ENCODE assay signal across 9 cellular contexts in the genomic region with DNA sequence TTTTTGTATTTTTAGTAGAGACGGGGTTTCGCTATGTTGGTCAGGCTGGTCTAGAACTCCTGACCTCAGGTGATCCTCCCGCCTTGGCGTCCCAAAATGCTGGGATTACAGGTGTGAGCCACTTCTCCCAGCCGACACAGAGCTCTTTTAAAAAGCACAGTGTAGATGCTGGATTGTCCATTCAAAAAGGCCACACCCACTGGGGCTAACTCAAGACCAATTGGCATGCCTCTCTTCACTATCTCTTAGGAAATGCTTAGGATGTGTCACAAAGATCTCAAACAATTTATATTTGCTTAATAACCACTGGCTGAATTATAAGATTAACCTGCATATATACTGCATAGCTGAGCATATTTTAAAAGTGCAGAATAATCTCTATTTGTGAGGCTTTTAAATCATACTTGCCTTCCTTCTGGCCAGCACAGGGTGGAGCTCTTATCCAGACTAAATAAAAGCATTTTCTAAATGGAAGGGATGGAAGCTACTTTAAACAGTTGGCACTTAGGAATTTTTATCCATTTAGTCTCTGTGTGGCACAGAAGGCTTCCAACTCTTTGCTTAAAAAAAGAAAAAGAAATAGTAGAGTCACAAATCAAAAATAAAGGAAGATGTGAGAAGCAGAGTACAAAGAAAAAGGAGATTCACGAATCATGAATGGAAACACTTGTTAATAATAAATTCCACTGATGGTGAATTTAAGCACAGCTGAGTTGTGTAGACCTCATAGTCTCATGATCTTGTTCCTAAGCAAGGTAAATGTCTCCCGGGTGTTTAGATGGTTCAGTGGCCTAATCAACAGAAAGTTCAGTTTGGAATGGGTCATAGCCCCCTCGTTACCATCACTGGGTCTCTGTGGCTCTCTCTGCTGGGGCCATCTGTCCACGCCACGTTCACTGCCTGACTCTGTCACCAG. TPM values are rescaled to one million over a fixed set of nuclear protein-coding genes. Genes with fewer than 3 reads are reported as not detected.
DNase-seq lines count a peak whose midpoint lies in the region; ATAC-seq and TF ChIP-seq lines count a peak whose summit lies in the region.
"Had no signal": no experiment of that assay in that cellular context is flagged by ENCODE, and none has a peak within 500 bp of the region (broad histone marks: within the 10 kb centered on the region; RNA-seq: fewer than 3 reads in every experiment).

No MANE protein-coding gene starts in this region.

- CTCF ChIA-PET in activated CD4-positive, alpha-beta T cell treated with anti-CD3 and anti-CD28 coated beads, Interleukin-2, amount 10 ng/mL, durations not matched to agents 7 days and 5 days (lab: Charles Lee), result interaction anchor here (1.0 kb wide), 1 partner anchor 29 kb away, joined by 3 read pairs; no protein-coding TSS in a partner anchor

- H3K4me1 ChIP-seq in gastroesophageal sphincter, result peaks cover 0 to 7% (median 0%) of the 10 kb centered on the region in 3 donors

- peak overlapping the region; percentile 10 for H3K27ac Mint-ChIP-seq in activated CD4-positive, alpha-beta T cell treated with anti-CD3 and anti-CD28 coated beads, Interleukin-2, amount 10 ng/mL, durations not matched to agents 7 days and 5 days
- H3K27ac Mint-ChIP-seq in progenitor cell of endocrine pancreas, result no peak overlapping the region

- no peaks in the 10 kb centered on the region for H3K36me3 Mint-ChIP-seq in activated CD4-positive, alpha-beta T cell treated with anti-CD3 and anti-CD28 coated beads, Interleukin-2, amount 10 ng/mL, durations not matched to agents 7 days and 5 days (ENCODE audit: low read depth)
- no peaks in the 10 kb centered on the region for H3K36me3 Mint-ChIP-seq in progenitor cell of endocrine pancreas (ENCODE audit: insufficient read depth)

- no peak overlapping the region for H3K4me3 Mint-ChIP-seq in activated CD4-positive, alpha-beta T cell treated with anti-CD3 and anti-CD28 coated beads, Interleukin-2, amount 10 ng/mL, durations not matched to agents 7 days and 5 days
- H3K4me3 Mint-ChIP-seq in progenitor cell of endocrine pancreas (ENCODE audit: low read depth), result no peak overlapping the region

- no peaks in the 10 kb centered on the region for H3K36me3 ChIP-seq in gastroesophageal sphincter
- H3K36me3 ChIP-seq: esophagus muscularis mucosa had no signal

- WGBS in gastroesophageal sphincter (ENCODE audit: low coverage in 1 of 2), 2 donors, result 44 to 56% methylated on average over 5 to 9 of the region's 10 CpGs

- peaks cover 29% of the 10 kb centered on the region for H3K4me1 Mint-ChIP-seq in activated CD4-positive, alpha-beta T cell treated with anti-CD3 and anti-CD28 coated beads, Interleukin-2, amount 10 ng/mL, durations not matched to agents 7 days and 5 days
- no peaks in the 10 kb centered on the region for H3K4me1 Mint-ChIP-seq in progenitor cell of endocrine pancreas (ENCODE audit: low read depth)

- no peaks in the 10 kb centered on the region for H3K9me3 ChIP-seq in gastroesophageal sphincter
- H3K9me3 ChIP-seq: esophagus muscularis mucosa had no signal

- TF ChIP-seq POLR2A in gastroesophageal sphincter (IDR thresholded peaks at IDR 0.05), result no peak

- H3K9me3 Mint-ChIP-seq in activated CD4-positive, alpha-beta T cell treated with anti-CD3 and anti-CD28 coated beads, Interleukin-2, amount 10 ng/mL, durations not matched to agents 7 days and 5 days, result no peaks in the 10 kb centered on the region
- no peaks in the 10 kb centered on the region for H3K9me3 Mint-ChIP-seq in progenitor cell of endocrine pancreas (ENCODE audit: low read depth)

- DNase-seq in activated CD4-positive, alpha-beta T cell treated with anti-CD3 and anti-CD28 coated beads, Interleukin-2, amount 10 ng/mL, durations not matched to agents 7 days and 5 days, result no peak
- no peak for DNase-seq in activated CD4-positive, alpha-beta T cell treated with anti-CD3 and anti-CD28 coated beads, Interleukin-2, amount 50 U/mL, for 1 hour
- DNase-seq in NCI-H2227 (lab: John Stamatoyannopoulos, UW; ENCODE audit: unreplicated experiment) (peak; percentile 61), dermis blood vessel endothelial cell (peak; percentile 24), progenitor cell of endocrine pancreas (ENCODE audit: low spot score, unreplicated experiment) (no peak)
- DNase-seq in activated CD4-positive, CD25-positive, alpha-beta regulatory T cell treated with anti-CD3 and anti-CD28 coated beads, Interleukin-2, amount 50 U/mL, for 72 hours, result no peak

- ATAC-seq in gastroesophageal sphincter, result no peak
- ATAC-seq in GM21576 (IDR thresholded peaks at IDR 0.05; ENCODE audit: unreplicated experiment), result no peak

- TF ChIP-seq CTCF in progenitor cell of endocrine pancreas (IDR thresholded peaks at IDR 0.05; ENCODE audit: unreplicated experiment) (peak; percentile 59), gastroesophageal sphincter (IDR thresholded peaks at IDR 0.05) (peak in 1 of 4 experiments; percentile 24)

- H3K4me3 ChIP-seq in gastroesophageal sphincter, result no peak overlapping the region
- H3K4me3 ChIP-seq: esophagus muscularis mucosa had no signal

- H3K27ac ChIP-seq in gastroesophageal sphincter, result no peak overlapping the region
- H3K27ac ChIP-seq: esophagus muscularis mucosa had no signal

- H3K27me3 ChIP-seq in gastroesophageal sphincter, result peaks cover 11% of the 10 kb centered on the region

- no peak for TF ChIP-seq EP300 in gastroesophageal sphincter (IDR thresholded peaks at IDR 0.05)

- POLR2A ChIA-PET in activated CD4-positive, alpha-beta T cell treated with anti-CD3 and anti-CD28 coated beads, Interleukin-2, amount 10 ng/mL, durations not matched to agents 7 days and 5 days (lab: Charles Lee), result no interaction called here

- peaks cover 2% of the 10 kb centered on the region for H3K27me3 Mint-ChIP-seq in activated CD4-positive, alpha-beta T cell treated with anti-CD3 and anti-CD28 coated beads, Interleukin-2, amount 10 ng/mL, durations not matched to agents 7 days and 5 days
- H3K27me3 Mint-ChIP-seq in progenitor cell of endocrine pancreas, result no peaks in the 10 kb centered on the region

RNA-seq across cellular contexts. Expression of gene CRYGD, which starts 22.4 kb away (rescaled TPM):
- not detected for total RNA-seq in activated CD4-positive, alpha-beta T cell treated with anti-CD3 and anti-CD28 coated beads, Interleukin-2, amount 10 ng/mL, durations not matched to agents 7 days and 5 days
- total RNA-seq in dermis blood vessel endothelial cell (not detected in 2 replicates), progenitor cell of endocrine pancreas (not detected in 2 replicates), gastroesophageal sphincter (not detected)
- total RNA-seq: esophagus muscularis mucosa had no signal

RNA-seq across cellular contexts. Expression of gene CRYGC, which starts 27.7 kb away (rescaled TPM):
- not detected for total RNA-seq in activated CD4-positive, alpha-beta T cell treated with anti-CD3 and anti-CD28 coated beads, Interleukin-2, amount 10 ng/mL, durations not matched to agents 7 days and 5 days
- total RNA-seq in dermis blood vessel endothelial cell, result not detected in 2 replicates
- total RNA-seq in progenitor cell of endocrine pancreas, result not detected in 2 replicates
- not detected for total RNA-seq in gastroesophageal sphincter
- total RNA-seq: esophagus muscularis mucosa had no signal

RNA-seq across cellular contexts. Expression of gene CRYGB, which starts 44.0 kb away (rescaled TPM):
- not detected for total RNA-seq in activated CD4-positive, alpha-beta T cell treated with anti-CD3 and anti-CD28 coated beads, Interleukin-2, amount 10 ng/mL, durations not matched to agents 7 days and 5 days
- total RNA-seq in dermis blood vessel endothelial cell, result not detected in 2 replicates
- not detected in 2 replicates for total RNA-seq in progenitor cell of endocrine pancreas
- not detected for total RNA-seq in gastroesophageal sphincter
- total RNA-seq: esophagus muscularis mucosa had no signal

Comparison
In these comparisons a context has a peak if more than half of its experiments do, and no peak if none do; other contexts are left out.
1. DNase-seq: peak in NCI-H2227 (single experiment) and dermis blood vessel endothelial cell (single experiment); none in activated CD4-positive, alpha-beta T cell treated with anti-CD3 and anti-CD28 coated beads, Interleukin-2, amount 10 ng/mL, durations not matched to agents 7 days and 5 days (single experiment), activated CD4-positive, alpha-beta T cell treated with anti-CD3 and anti-CD28 coated beads, Interleukin-2, amount 50 U/mL, for 1 hour (single experiment), progenitor cell of endocrine pancreas (single experiment) and activated CD4-positive, CD25-positive, alpha-beta regulatory T cell treated with anti-CD3 and anti-CD28 coated beads, Interleukin-2, amount 50 U/mL, for 72 hours (single experiment).